Comparison of ENCODE assay signal across 1 cellular context in the genomic region with DNA sequence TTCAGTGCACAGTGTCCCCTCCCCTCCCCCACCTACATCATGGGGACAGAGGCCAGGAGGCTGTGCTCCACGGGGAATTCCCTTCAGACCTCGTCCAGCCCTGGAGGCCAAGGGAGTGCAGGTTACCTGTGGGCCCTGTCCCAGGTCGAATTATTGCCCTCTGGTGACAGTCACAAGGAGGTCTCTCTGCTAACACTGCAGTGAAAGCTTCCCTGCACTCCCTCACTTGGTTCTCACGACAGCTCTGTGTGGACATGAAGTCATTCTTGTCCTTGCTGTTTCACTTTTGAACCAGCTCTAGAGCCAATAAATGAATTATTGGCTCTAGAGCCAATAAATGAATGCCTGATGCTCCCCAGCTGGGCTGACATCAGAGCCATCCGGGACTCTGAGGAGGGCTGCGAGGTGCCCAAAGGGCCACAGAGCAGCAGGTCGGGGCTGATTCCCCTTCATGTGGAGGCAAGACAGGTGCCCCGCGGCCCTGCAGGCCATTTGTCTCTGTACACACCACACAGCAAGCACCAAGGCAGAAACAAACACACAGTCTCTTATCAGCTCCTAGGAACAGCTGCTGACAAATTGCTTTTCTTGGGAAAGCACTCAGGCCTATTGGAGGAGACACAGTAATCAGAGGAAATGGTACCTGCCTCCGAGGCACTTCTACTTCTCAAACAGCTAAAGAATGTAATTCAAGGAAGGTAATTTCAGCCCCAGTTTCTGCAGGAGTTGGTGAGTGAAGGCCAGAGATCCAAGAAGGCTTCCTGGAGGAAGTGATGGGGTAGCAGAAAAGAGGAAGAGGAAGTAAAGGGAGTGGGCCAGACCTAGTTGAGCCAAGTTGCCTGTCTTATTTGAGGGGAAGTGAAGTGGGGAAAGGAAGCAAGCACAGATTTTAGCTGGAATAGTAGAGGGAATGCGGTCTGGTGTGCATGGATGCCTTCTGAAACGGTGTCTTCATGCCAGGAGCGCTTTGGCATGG.
TF ChIP-seq lines count a peak whose summit lies in the region.

No MANE protein-coding gene starts in this region.

TF ChIP-seq in GM12878, 131 proteins besides CTCF, POLR2A, EP300 and RAD21:
- TF ChIP-seq TCF3 (IDR thresholded peaks at IDR 0.05; ENCODE audit: borderline replicate concordance, insufficient read depth, low read depth, low read length) (no peak), SMAD1 (IDR thresholded peaks at IDR 0.05; ENCODE audit: low read depth, partially characterized antibody) (no peak), PAX8 (IDR thresholded peaks at IDR 0.05) (no peak), BHLHE40 (IDR thresholded peaks at IDR 0.05; ENCODE audit: borderline replicate concordance in 1 of 2, low read depth in 2 of 2, low read length in 1 of 2) (no peak), ZBED1 (IDR thresholded peaks at IDR 0.05; ENCODE audit: borderline replicate concordance) (no peak), POU2F2 (IDR thresholded peaks at IDR 0.05; ENCODE audit: borderline replicate concordance, low read depth, low read length) (no peak), SPI1 (IDR thresholded peaks at IDR 0.05; ENCODE audit: borderline replicate concordance, insufficient read depth, low read depth, low read length) (peak; percentile 28; the same call in 1 of the 2 replicates)
